1 cellular context compared by ENCODE assay signal in the genomic region with DNA sequence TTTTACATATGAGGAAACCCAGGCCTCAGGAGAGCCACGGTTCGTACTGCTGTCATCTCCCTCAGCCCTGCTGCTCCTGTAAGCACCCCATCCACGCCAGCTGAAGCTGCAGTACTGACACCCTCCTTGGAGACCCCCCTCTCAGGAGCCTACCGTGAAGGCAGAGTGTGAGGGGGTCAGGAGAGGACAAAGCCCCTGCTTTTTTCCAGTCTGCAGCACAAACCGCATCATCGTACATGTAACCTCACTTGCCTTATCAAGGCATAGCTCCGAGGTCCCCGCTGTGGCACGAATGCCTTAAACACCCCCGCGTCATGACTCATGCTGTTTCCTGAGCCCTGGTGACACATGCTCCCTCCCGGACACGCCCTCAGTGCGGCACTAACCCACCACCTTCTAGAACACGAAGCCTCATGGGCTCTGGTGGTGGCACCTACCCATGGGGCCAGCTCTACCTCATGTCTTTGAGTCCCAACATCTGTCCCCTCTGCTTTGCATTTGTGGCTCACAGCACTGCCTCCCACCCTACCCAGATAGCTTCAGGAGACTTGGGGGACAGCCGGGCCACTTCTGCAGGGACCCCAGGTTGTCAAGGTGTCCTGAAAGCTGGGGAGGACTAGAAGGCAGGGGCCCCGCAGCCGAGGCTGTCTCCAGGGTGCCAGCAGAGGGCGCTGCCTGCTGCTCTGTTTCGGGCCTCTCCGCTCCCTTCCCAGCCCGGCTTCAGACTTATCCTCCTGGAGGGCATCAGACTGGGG.
A peak's percentile ranks its signal among the peaks of the same experiment; 100 is the strongest.
TF ChIP-seq lines count a peak whose summit lies in the region.

No MANE protein-coding gene starts in this region.

TF ChIP-seq in endothelial cell of umbilical vein, 7 proteins besides CTCF, POLR2A, EP300 and RAD21:
- TF ChIP-seq EZH2 (IDR thresholded peaks at IDR 0.05; ENCODE audit: borderline replicate concordance, low read depth, low read length, severe bottlenecking) (no peak), POLR2AphosphoS5 (IDR thresholded peaks at IDR 0.05; ENCODE audit: insufficient read depth, low read depth, low read length) (peak; percentile 86), GATA2 (IDR thresholded peaks at IDR 0.05; ENCODE audit: insufficient read depth, insufficient read length, low read depth, low read length) (no peak), FOS (IDR thresholded peaks at IDR 0.05; ENCODE audit: borderline replicate concordance, insufficient read depth, low read length) (peak; percentile 96), JUN (IDR thresholded peaks at IDR 0.05; ENCODE audit: borderline replicate concordance, insufficient read depth, insufficient read length, low read depth) (peak; percentile 91), MYC (IDR thresholded peaks at IDR 0.05; ENCODE audit: low read depth, low read length) (peak; percentile 61)
- TF ChIP-seq, protein P1, sequence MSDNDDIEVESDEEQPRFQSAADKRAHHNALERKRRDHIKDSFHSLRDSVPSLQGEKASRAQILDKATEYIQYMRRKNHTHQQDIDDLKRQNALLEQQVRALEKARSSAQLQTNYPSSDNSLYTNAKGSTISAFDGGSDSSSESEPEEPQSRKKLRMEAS (IDR thresholded peaks at IDR 0.05; ENCODE audit: insufficient read depth, insufficient read length) = peak; percentile 85
TF ChIP-seq in endothelial cell of umbilical vein: peak in this region for 5.
